ENCODE assay signal across 1 cellular context in genomic region chr12:3204143-3204542, GRCh38.
TF ChIP-seq lines count a peak whose summit lies in the region.

No MANE protein-coding gene starts in this region.

TF ChIP-seq in GM23338, 12 proteins besides CTCF, POLR2A, EP300 and RAD21 (continued from another document):
- TF ChIP-seq REST (IDR thresholded peaks at IDR 0.05; ENCODE audit: unreplicated experiment) (no peak), ZNF331 (CRISPR knock-in tag; IDR thresholded peaks at IDR 0.05; ENCODE audit: low read depth) (no peak), POLR2AphosphoS5 (IDR thresholded peaks at IDR 0.05; ENCODE audit: low read depth) (no peak), EZH2 (IDR thresholded peaks at IDR 0.05; ENCODE audit: low read depth, unreplicated experiment) (no peak), ETS1 (IDR thresholded peaks at IDR 0.05) (no peak), EZH2phosphoT487 (IDR thresholded peaks at IDR 0.05; ENCODE audit: unreplicated experiment) (no peak), JUNB (IDR thresholded peaks at IDR 0.05; ENCODE audit: unreplicated experiment) (no peak), CREB1 (CRISPR knock-in tag; IDR thresholded peaks at IDR 0.05; ENCODE audit: low read depth) (no peak)
